ENCODE assay signal across 1 cellular context in genomic region chr18:48002933-48003365, GRCh38.
TF ChIP-seq lines count a peak whose summit lies in the region.

No MANE protein-coding gene starts in this region.

TF ChIP-seq in SK-N-SH, 30 proteins besides CTCF, POLR2A, EP300 and RAD21 (continued from another document):
- no peak for TF ChIP-seq ZBTB33 (IDR thresholded peaks at IDR 0.05; ENCODE audit: borderline replicate concordance, low read depth)
- peak; percentile 64 for TF ChIP-seq TCF12 (IDR thresholded peaks at IDR 0.05)
- TF ChIP-seq CHD2 (IDR thresholded peaks at IDR 0.05; ENCODE audit: low read length, partially characterized antibody) = no peak
- peak; percentile 84 for TF ChIP-seq NFIC (IDR thresholded peaks at IDR 0.05; ENCODE audit: borderline replicate concordance)
- TF ChIP-seq RFX5 (IDR thresholded peaks at IDR 0.05; ENCODE audit: low read length) = no peak
- TF ChIP-seq MEF2A (IDR thresholded peaks at IDR 0.05; ENCODE audit: borderline replicate concordance, low read depth) = no peak
- TF ChIP-seq MAX (IDR thresholded peaks at IDR 0.05; ENCODE audit: low read depth) = peak; percentile 91
- TF ChIP-seq EZH2phosphoT487 (IDR thresholded peaks at IDR 0.05; ENCODE audit: borderline replicate concordance, low read depth) = no peak
- peak; percentile 48 for TF ChIP-seq PBX3 (IDR thresholded peaks at IDR 0.05)
- no peak for TF ChIP-seq NRF1 (IDR thresholded peaks at IDR 0.05; ENCODE audit: low read depth, low read length)
- TF ChIP-seq SMC3 (IDR thresholded peaks at IDR 0.05; ENCODE audit: low read depth, low read length) = no peak
- TF ChIP-seq JUND (IDR thresholded peaks at IDR 0.05) = no peak; the same call in 1 of the 2 replicates
- TF ChIP-seq YY1 (IDR thresholded peaks at IDR 0.05; ENCODE audit: low read depth) = no peak
- TF ChIP-seq TEAD4 (IDR thresholded peaks at IDR 0.05; ENCODE audit: borderline replicate concordance, insufficient read depth) = peak; percentile 90
- TF ChIP-seq GABPA (IDR thresholded peaks at IDR 0.05; ENCODE audit: low read depth) = no peak
- no peak for TF ChIP-seq FOXM1 (IDR thresholded peaks at IDR 0.05; ENCODE audit: low read depth)
- no peak for TF ChIP-seq FOXJ3 (CRISPR knock-in tag; IDR thresholded peaks at IDR 0.05)
- TF ChIP-seq USF2 (IDR thresholded peaks at IDR 0.05; ENCODE audit: borderline replicate concordance, low read depth, low read length) = no peak
TF ChIP-seq in SK-N-SH: peak in this region for 7.
